ENCODE assay signal across 8 cellular contexts in the genomic region with DNA sequence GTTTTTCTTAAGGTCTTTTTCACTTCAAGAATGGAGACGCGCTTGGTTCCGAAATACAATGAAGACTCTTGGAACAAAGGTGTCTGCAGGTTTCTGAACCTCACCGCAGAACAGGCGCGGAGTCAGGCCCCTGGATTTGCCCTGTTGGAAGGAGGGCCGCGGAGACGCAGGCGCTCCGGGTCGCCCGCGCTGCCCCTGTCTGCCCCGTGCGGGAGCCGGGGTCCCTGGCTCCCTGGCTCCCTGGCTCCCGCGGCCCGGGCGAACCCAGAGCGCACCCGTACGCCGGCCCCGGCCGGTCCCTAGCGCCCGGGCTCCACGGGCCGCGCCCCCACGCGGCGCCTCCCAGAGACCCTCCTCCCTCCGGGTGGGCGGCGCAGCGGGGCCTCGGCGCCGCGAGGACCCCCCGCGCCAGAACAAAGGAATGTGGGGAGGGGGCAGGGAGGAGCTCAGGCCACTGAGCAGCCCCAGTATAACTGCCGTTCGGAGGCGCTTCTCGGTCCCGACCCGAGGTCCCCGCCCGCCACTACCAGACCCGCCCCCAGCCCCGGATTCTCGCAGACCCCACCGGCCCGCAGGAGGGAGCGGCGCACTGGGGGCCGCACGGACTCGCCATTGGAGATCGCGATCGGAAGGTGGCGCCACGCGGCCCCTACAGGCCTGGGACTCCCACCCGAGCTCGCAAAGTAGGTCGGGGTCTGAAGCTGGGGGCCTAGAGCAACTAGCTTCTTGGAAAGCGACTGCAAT. TPM values are rescaled to one million over a fixed set of nuclear protein-coding genes. Genes with fewer than 3 reads are reported as not detected.
DNase-seq lines count a peak whose midpoint lies in the region; ATAC-seq and TF ChIP-seq lines count a peak whose summit lies in the region.

No MANE protein-coding gene starts in this region.

- peak overlapping the region; percentile 100 for H3K4me3 Mint-ChIP-seq in activated T-helper 2 cell treated with anti-CD3 and anti-CD28 coated beads, Interferon-gamma antibody, Interleukin-2, Interleukin-4, amounts not matched to agents 10 μg/mL and 5 μg/mL and 100 μg/mL, durations not matched to agents 14 hours and 24 hours and 36 hours (ENCODE audit: low read depth)
- peak overlapping the region; percentile 94 for H3K4me3 Mint-ChIP-seq in progenitor cell of endocrine pancreas (ENCODE audit: low read depth)

- intact Hi-C loops in Right ventricle myocardium inferior (cut with DNase I): loop anchor here (5.0 kb wide), 2 partner anchors 61 to 319 kb away; no protein-coding TSS in a partner anchor
- intact Hi-C loops in cardiac septum (cut with DNase I): loop anchor here (2.0 to 10.0 kb wide), 5 partner anchors 60 to 384 kb away; partner anchors contain the start of gene AUH
- intact Hi-C loops in activated T-helper 2 cell treated with anti-CD3 and anti-CD28 coated beads, Interferon-gamma antibody, Interleukin-2, Interleukin-4, amounts not matched to agents 10 μg/mL and 5 μg/mL and 100 μg/mL, durations not matched to agents 14 hours and 24 hours and 36 hours (cut with micrococcal nuclease): no loop called here
- intact Hi-C loops in left cardiac atrium (cut with DNase I): loop anchor here in 1 of 2 donors (5.0 kb wide), 2 partner anchors 59 to 224 kb away; partner anchors contain the start of gene AUH

- peaks cover 55% of the 10 kb centered on the region for H3K4me1 Mint-ChIP-seq in activated T-helper 2 cell treated with anti-CD3 and anti-CD28 coated beads, Interferon-gamma antibody, Interleukin-2, Interleukin-4, amounts not matched to agents 10 μg/mL and 5 μg/mL and 100 μg/mL, durations not matched to agents 14 hours and 24 hours and 36 hours (ENCODE audit: low read depth)
- peaks cover 44% of the 10 kb centered on the region for H3K4me1 Mint-ChIP-seq in progenitor cell of endocrine pancreas (ENCODE audit: low read depth)

- H3K27me3 Mint-ChIP-seq in activated T-helper 2 cell treated with anti-CD3 and anti-CD28 coated beads, Interferon-gamma antibody, Interleukin-2, Interleukin-4, amounts not matched to agents 10 μg/mL and 5 μg/mL and 100 μg/mL, durations not matched to agents 14 hours and 24 hours and 36 hours (ENCODE audit: low read depth): no peaks in the 10 kb centered on the region
- H3K27me3 Mint-ChIP-seq in progenitor cell of endocrine pancreas: peaks cover 17% of the 10 kb centered on the region

- H3K36me3 Mint-ChIP-seq in activated T-helper 2 cell treated with anti-CD3 and anti-CD28 coated beads, Interferon-gamma antibody, Interleukin-2, Interleukin-4, amounts not matched to agents 10 μg/mL and 5 μg/mL and 100 μg/mL, durations not matched to agents 14 hours and 24 hours and 36 hours (ENCODE audit: low read depth): peaks cover 60% of the 10 kb centered on the region
- H3K36me3 Mint-ChIP-seq in progenitor cell of endocrine pancreas (ENCODE audit: insufficient read depth): no peaks in the 10 kb centered on the region

- no peaks in the 10 kb centered on the region for H3K9me3 Mint-ChIP-seq in activated T-helper 2 cell treated with anti-CD3 and anti-CD28 coated beads, Interferon-gamma antibody, Interleukin-2, Interleukin-4, amounts not matched to agents 10 μg/mL and 5 μg/mL and 100 μg/mL, durations not matched to agents 14 hours and 24 hours and 36 hours
- no peaks in the 10 kb centered on the region for H3K9me3 Mint-ChIP-seq in progenitor cell of endocrine pancreas (ENCODE audit: low read depth)

- peak; percentile 52 for TF ChIP-seq CTCF in progenitor cell of endocrine pancreas (IDR thresholded peaks at IDR 0.05; ENCODE audit: unreplicated experiment)

- H3K27ac Mint-ChIP-seq in activated T-helper 2 cell treated with anti-CD3 and anti-CD28 coated beads, Interferon-gamma antibody, Interleukin-2, Interleukin-4, amounts not matched to agents 10 μg/mL and 5 μg/mL and 100 μg/mL, durations not matched to agents 14 hours and 24 hours and 36 hours: peak overlapping the region; percentile 99
- H3K27ac Mint-ChIP-seq in progenitor cell of endocrine pancreas: peak overlapping the region; percentile 99

- ATAC-seq in Right ventricle myocardium inferior (no peak), left cardiac atrium (peak in 1 of 2 donors; percentile 5), HG03039 (IDR thresholded peaks at IDR 0.05; ENCODE audit: unreplicated experiment) (no peak), HG02840 (IDR thresholded peaks at IDR 0.05; ENCODE audit: low FRiP score, unreplicated experiment) (no peak)

- DNase-seq in Right ventricle myocardium inferior (ENCODE audit: missing footprints) (peak; percentile 72), cardiac septum (ENCODE audit: low spot score) (no peak), left cardiac atrium (peak; percentile 44), progenitor cell of endocrine pancreas (ENCODE audit: low spot score, unreplicated experiment) (peak; percentile 61)
- DNase-seq in activated T-helper 2 cell treated with anti-CD3 and anti-CD28 coated beads, Interferon-gamma antibody, Interleukin-2, Interleukin-4, amounts not matched to agents 10 μg/mL and 5 μg/mL and 100 μg/mL, durations not matched to agents 14 hours and 24 hours and 36 hours (ENCODE audit: low spot score): peak; percentile 25
- no peak for DNase-seq in central memory CD4-positive, alpha-beta T cell

RNA-seq across cellular contexts. Expression of gene NFIL3, which starts 2.4 kb away (rescaled TPM):
- 21.3 TPM for total RNA-seq in Right ventricle myocardium inferior
- total RNA-seq in cardiac septum: 32.4 TPM
- 191 and 192 TPM in 2 replicates for total RNA-seq in activated T-helper 2 cell treated with anti-CD3 and anti-CD28 coated beads, Interferon-gamma antibody, Interleukin-2, Interleukin-4, amounts not matched to agents 10 μg/mL and 5 μg/mL and 100 μg/mL, durations not matched to agents 14 hours and 24 hours and 36 hours
- 10 to 100 TPM; 17.4 to 45.5 TPM for total RNA-seq in left cardiac atrium
- total RNA-seq in progenitor cell of endocrine pancreas: 21.7 and 22.0 TPM in 2 replicates

RNA-seq across cellular contexts. Expression of gene AUH, which starts 59.5 kb away (rescaled TPM):
- total RNA-seq in Right ventricle myocardium inferior (37.9 TPM), cardiac septum (39.7 TPM), left cardiac atrium (10 to 100 TPM; 22.1 to 22.7 TPM), progenitor cell of endocrine pancreas (24.9 and 31.1 TPM in 2 replicates)
- 58.2 and 62.6 TPM in 2 replicates for total RNA-seq in activated T-helper 2 cell treated with anti-CD3 and anti-CD28 coated beads, Interferon-gamma antibody, Interleukin-2, Interleukin-4, amounts not matched to agents 10 μg/mL and 5 μg/mL and 100 μg/mL, durations not matched to agents 14 hours and 24 hours and 36 hours

Comparison
In these comparisons a context has a peak if more than half of its experiments do, and no peak if none do; other contexts are left out.
1. DNase-seq: peak in Right ventricle myocardium inferior (single experiment), activated T-helper 2 cell treated with anti-CD3 and anti-CD28 coated beads, Interferon-gamma antibody, Interleukin-2, Interleukin-4, amounts not matched to agents 10 μg/mL and 5 μg/mL and 100 μg/mL, durations not matched to agents 14 hours and 24 hours and 36 hours (single experiment), left cardiac atrium (single experiment) and progenitor cell of endocrine pancreas (single experiment); none in cardiac septum (single experiment) and central memory CD4-positive, alpha-beta T cell (single experiment).